9 cellular contexts compared by ENCODE assay signal in genomic region chrX:19791562-19791961, GRCh38.
DNase-seq lines count a peak whose midpoint lies in the region; ATAC-seq and TF ChIP-seq lines count a peak whose summit lies in the region.
"Had no signal": no experiment of that assay in that cellular context is flagged by ENCODE, and none has a peak within 500 bp of the region (broad histone marks: within the 10 kb centered on the region; RNA-seq: fewer than 3 reads in every experiment).

No MANE protein-coding gene starts in this region.

- H3K27me3 Mint-ChIP-seq in activated naive CD4-positive, alpha-beta T cell treated with anti-CD3 and anti-CD28 coated beads, Interleukin-2, amount 10 ng/mL, durations not matched to agents 7 days and 5 days, result no peaks in the 10 kb centered on the region
- H3K27me3 Mint-ChIP-seq in activated CD8-positive, alpha-beta T cell treated with anti-CD3 and anti-CD28 coated beads for 36 hours, result no peaks in the 10 kb centered on the region
- no peaks in the 10 kb centered on the region for H3K27me3 Mint-ChIP-seq in stimulated activated naive CD8-positive, alpha-beta T cell treated with anti-CD3 and anti-CD28 coated beads, Interleukin-15, amount 100 ng/mL, for 72 hours

- no peak for TF ChIP-seq CTCF in activated CD8-positive, alpha-beta T cell treated with anti-CD3 and anti-CD28 coated beads for 36 hours (IDR thresholded peaks at IDR 0.05)

- POLR2A ChIA-PET in activated CD8-positive, alpha-beta T cell treated with anti-CD3 and anti-CD28 coated beads for 36 hours (lab: Charles Lee), result interaction anchor here (0.6 to 0.9 kb wide), 2 partner anchors 33 to 95 kb away, joined by 3 read pairs; no protein-coding TSS in a partner anchor

- no peak overlapping the region for H3K4me3 Mint-ChIP-seq in activated naive CD4-positive, alpha-beta T cell treated with anti-CD3 and anti-CD28 coated beads, Interleukin-2, amount 10 ng/mL, durations not matched to agents 7 days and 5 days
- H3K4me3 Mint-ChIP-seq in activated CD8-positive, alpha-beta T cell treated with anti-CD3 and anti-CD28 coated beads for 36 hours, result peak overlapping the region; percentile 49
- H3K4me3 Mint-ChIP-seq in stimulated activated naive CD8-positive, alpha-beta T cell treated with anti-CD3 and anti-CD28 coated beads, Interleukin-15, amount 100 ng/mL, for 72 hours, result peak overlapping the region; percentile 32 to 42

- peak; percentile 71 for ATAC-seq in HG03135 (IDR thresholded peaks at IDR 0.05; ENCODE audit: unreplicated experiment)
- peak; percentile 76 for ATAC-seq in activated CD8-positive, alpha-beta T cell treated with anti-CD3 and anti-CD28 coated beads for 36 hours
- ATAC-seq in stimulated activated naive CD8-positive, alpha-beta T cell treated with anti-CD3 and anti-CD28 coated beads, Interleukin-15, amount 100 ng/mL, for 72 hours, result peak; percentile 85
- no peak for ATAC-seq in GM18873 (IDR thresholded peaks at IDR 0.05; ENCODE audit: low FRiP score, unreplicated experiment)

- peaks cover 5% of the 10 kb centered on the region for H3K9me3 Mint-ChIP-seq in activated naive CD4-positive, alpha-beta T cell treated with anti-CD3 and anti-CD28 coated beads, Interleukin-2, amount 10 ng/mL, durations not matched to agents 7 days and 5 days
- peaks cover under 1% of the 10 kb centered on the region for H3K9me3 Mint-ChIP-seq in activated CD8-positive, alpha-beta T cell treated with anti-CD3 and anti-CD28 coated beads for 36 hours
- H3K9me3 Mint-ChIP-seq in stimulated activated naive CD8-positive, alpha-beta T cell treated with anti-CD3 and anti-CD28 coated beads, Interleukin-15, amount 100 ng/mL, for 72 hours, result no peaks in the 10 kb centered on the region

- peak overlapping the region; percentile 85 for H3K27ac Mint-ChIP-seq in activated naive CD4-positive, alpha-beta T cell treated with anti-CD3 and anti-CD28 coated beads, Interleukin-2, amount 10 ng/mL, durations not matched to agents 7 days and 5 days
- peak overlapping the region; percentile 80 for H3K27ac Mint-ChIP-seq in activated CD8-positive, alpha-beta T cell treated with anti-CD3 and anti-CD28 coated beads for 36 hours
- no peak overlapping the region for H3K27ac Mint-ChIP-seq in stimulated activated naive CD8-positive, alpha-beta T cell treated with anti-CD3 and anti-CD28 coated beads, Interleukin-15, amount 100 ng/mL, for 72 hours

- peaks cover 59% of the 10 kb centered on the region for H3K36me3 Mint-ChIP-seq in activated naive CD4-positive, alpha-beta T cell treated with anti-CD3 and anti-CD28 coated beads, Interleukin-2, amount 10 ng/mL, durations not matched to agents 7 days and 5 days
- peaks cover 40% of the 10 kb centered on the region for H3K36me3 Mint-ChIP-seq in activated CD8-positive, alpha-beta T cell treated with anti-CD3 and anti-CD28 coated beads for 36 hours (ENCODE audit: low read depth)

- CTCF ChIA-PET in activated naive CD4-positive, alpha-beta T cell treated with anti-CD3 and anti-CD28 coated beads, Interleukin-2, amount 10 ng/mL, durations not matched to agents 7 days and 5 days (lab: Charles Lee), result interaction anchor here (1.1 kb wide), 1 partner anchor 45 kb away, joined by 4 read pairs; no protein-coding TSS in a partner anchor
- CTCF ChIA-PET in activated CD8-positive, alpha-beta T cell treated with anti-CD3 and anti-CD28 coated beads for 36 hours (lab: Charles Lee), result interaction anchor here (1.5 kb wide), 1 partner anchor 19 kb away, joined by 3 read pairs; no protein-coding TSS in a partner anchor

- peaks cover 67% of the 10 kb centered on the region for H3K4me1 Mint-ChIP-seq in activated naive CD4-positive, alpha-beta T cell treated with anti-CD3 and anti-CD28 coated beads, Interleukin-2, amount 10 ng/mL, durations not matched to agents 7 days and 5 days
- peaks cover 74% of the 10 kb centered on the region for H3K4me1 Mint-ChIP-seq in activated CD8-positive, alpha-beta T cell treated with anti-CD3 and anti-CD28 coated beads for 36 hours (ENCODE audit: low read depth)
- peaks cover 78% of the 10 kb centered on the region for H3K4me1 Mint-ChIP-seq in stimulated activated naive CD8-positive, alpha-beta T cell treated with anti-CD3 and anti-CD28 coated beads, Interleukin-15, amount 100 ng/mL, for 72 hours

- intact Hi-C loops in activated CD8-positive, alpha-beta T cell treated with anti-CD3 and anti-CD28 coated beads for 36 hours (cut with micrococcal nuclease), result loop anchor here (10.0 kb wide), 2 partner anchors 93 to 107 kb away; partner anchors contain the start of gene SH3KBP1

- no peak for DNase-seq in activated naive CD4-positive, alpha-beta T cell treated with anti-CD3 and anti-CD28 coated beads, Interleukin-2, amount 10 ng/mL, durations not matched to agents 7 days and 5 days
- no peak for DNase-seq in activated naive CD4-positive, alpha-beta T cell treated with Interleukin-2 at 50 U/mL for 16 hours
- DNase-seq in activated CD8-positive, alpha-beta T cell treated with anti-CD3 and anti-CD28 coated beads for 36 hours, result no peak
- DNase-seq in stimulated activated naive CD8-positive, alpha-beta T cell treated with anti-CD3 and anti-CD28 coated beads, Interleukin-15, amount 100 ng/mL, for 72 hours, result no peak
- DNase-seq in superior temporal gyrus (ENCODE audit: extremely low spot score) (no peak), UCSD-AML1 (lab: John Stamatoyannopoulos, UW; ENCODE audit: unreplicated experiment) (no peak)
- DNase-seq: C1 segment of cervical spinal cord had no signal

Comparison
In these comparisons a context has a peak if more than half of its experiments do, and no peak if none do; other contexts are left out.
1. H3K27ac Mint-ChIP-seq: peak in activated naive CD4-positive, alpha-beta T cell treated with anti-CD3 and anti-CD28 coated beads, Interleukin-2, amount 10 ng/mL, durations not matched to agents 7 days and 5 days (single experiment) and activated CD8-positive, alpha-beta T cell treated with anti-CD3 and anti-CD28 coated beads for 36 hours (single experiment); none in stimulated activated naive CD8-positive, alpha-beta T cell treated with anti-CD3 and anti-CD28 coated beads, Interleukin-15, amount 100 ng/mL, for 72 hours (0 of 2).